ENCODE assay signal across 32 cellular contexts in genomic region chrX:85517994-85518718, GRCh38.
"Had no signal": no experiment of that assay in that cellular context is flagged by ENCODE, and none has a peak within 500 bp of the region (broad histone marks: within the 10 kb centered on the region; RNA-seq: fewer than 3 reads in every experiment).

No MANE protein-coding gene starts in this region.

- H3K36me3 ChIP-seq: gastrocnemius medialis, heart right ventricle, WERI-Rb-1 had no signal

- H3K27me3 ChIP-seq: body of pancreas, gastrocnemius medialis had no signal

- H3K4me3 Mint-ChIP-seq: activated B cell treated with CpG ODN at 0.5 μM for 24 hours; activated CD8-positive, alpha-beta T cell treated with anti-CD3 and anti-CD28 coated beads for 36 hours; activated naive CD8-positive, alpha-beta T cell; activated T-cell treated with anti-CD3 and anti-CD28 coated beads, Interleukin-2, amount 50 U/mL, for 4 hours; activated T-helper 17 cell treated with anti-CD3 and anti-CD28 coated beads, Interleukin-2, amount 50 U/mL, for 72 hours; dendritic cell treated with granulocyte-macrophage colony-stimulating factor and Interleukin-4, amounts not matched to agents 40 ng/mL and 50 ng/mL, for 4 days; endodermal cell; T-helper 17 cell; T-helper 2 cell treated with Interferon-gamma antibody and Interleukin-4, amounts not matched to agents 5 μg/mL and 100 μg/mL, for 36 hours had no signal

- H3K4me1 ChIP-seq: body of pancreas, gastrocnemius medialis, heart right ventricle had no signal

- H3K9me3 Mint-ChIP-seq: activated B cell treated with CpG ODN at 0.5 μM for 24 hours; activated CD8-positive, alpha-beta T cell treated with anti-CD3 and anti-CD28 coated beads for 36 hours; activated T-cell treated with anti-CD3 and anti-CD28 coated beads, Interleukin-2, amount 50 U/mL, for 4 hours; activated T-helper 17 cell treated with anti-CD3 and anti-CD28 coated beads, Interleukin-2, amount 50 U/mL, for 72 hours; dendritic cell treated with granulocyte-macrophage colony-stimulating factor and Interleukin-4, amounts not matched to agents 40 ng/mL and 50 ng/mL, for 4 days; T-helper 2 cell treated with Interferon-gamma antibody and Interleukin-4, amounts not matched to agents 5 μg/mL and 100 μg/mL, for 36 hours had no signal

- H3K4me3 ChIP-seq: body of pancreas, coronary artery, dorsolateral prefrontal cortex, gastrocnemius medialis, heart right ventricle had no signal

- ATAC-seq: activated CD4-positive, CD25-positive, alpha-beta regulatory T cell treated with anti-CD3 and anti-CD28 coated beads, Interleukin-2, amount 50 U/mL, for 24 hours; activated CD8-positive, alpha-beta T cell treated with anti-CD3 and anti-CD28 coated beads for 36 hours; activated T-cell treated with anti-CD3 and anti-CD28 coated beads, Interleukin-2, amount 50 U/mL, for 4 hours; activated T-helper 17 cell treated with anti-CD3 and anti-CD28 coated beads, Interleukin-2, amount 50 U/mL, for 72 hours; body of pancreas; gastrocnemius medialis; heart right ventricle; T-helper 17 cell had no signal

- DNase-seq: activated B cell treated with CpG ODN at 0.5 μM for 24 hours; activated CD4-positive, alpha-beta T cell treated with anti-CD3 and anti-CD28 coated beads for 48 hours; activated CD4-positive, alpha-beta T cell treated with anti-CD3 and anti-CD28 coated beads, Interleukin-2, amount 50 U/mL, for 1 hour; activated CD4-positive, alpha-beta T cell treated with anti-CD3 and anti-CD28 coated beads, Interleukin-2, amount 50 U/mL, for 48 hours; activated CD8-positive, alpha-beta memory T cell treated with anti-CD3 and anti-CD28 coated beads for 24 hours; activated CD8-positive, alpha-beta T cell treated with anti-CD3 and anti-CD28 coated beads for 36 hours; activated effector memory CD4-positive, alpha-beta T cell treated with Interleukin-2 at 50 U/mL for 16 hours; activated gamma-delta T cell treated with Interleukin-2 at 50 U/mL for 16 hours; activated naive CD4-positive, alpha-beta T cell treated with anti-CD3 and anti-CD28 coated beads, Interleukin-2, amount 50 U/mL, for 16 hours; activated naive CD4-positive, alpha-beta T cell treated with Interleukin-2 at 50 U/mL for 16 hours; activated T-cell treated with anti-CD3 and anti-CD28 coated beads, Interleukin-2, amount 50 U/mL, for 4 hours; amniotic stem cell; anterior cingulate cortex; body of pancreas; caudate nucleus; dorsolateral prefrontal cortex; effector memory CD4-positive, alpha-beta T cell; endodermal cell; foreskin fibroblast; gastrocnemius medialis; heart right ventricle; T-helper 1 cell; T-helper 17 cell; T1000; WERI-Rb-1 had no signal

- H3K27ac Mint-ChIP-seq: activated B cell treated with CpG ODN at 0.5 μM for 24 hours; activated CD8-positive, alpha-beta T cell treated with anti-CD3 and anti-CD28 coated beads for 36 hours; activated naive CD8-positive, alpha-beta T cell; activated T-helper 17 cell treated with anti-CD3 and anti-CD28 coated beads, Interleukin-2, amount 50 U/mL, for 72 hours; dendritic cell treated with granulocyte-macrophage colony-stimulating factor and Interleukin-4, amounts not matched to agents 40 ng/mL and 50 ng/mL, for 4 days; endodermal cell; T-helper 17 cell; T-helper 2 cell treated with Interferon-gamma antibody and Interleukin-4, amounts not matched to agents 5 μg/mL and 100 μg/mL, for 36 hours had no signal

- H3K36me3 Mint-ChIP-seq: activated naive CD8-positive, alpha-beta T cell had no signal

- H3K4me1 Mint-ChIP-seq: activated B cell treated with CpG ODN at 0.5 μM for 24 hours; activated T-helper 17 cell treated with anti-CD3 and anti-CD28 coated beads, Interleukin-2, amount 50 U/mL, for 72 hours; endodermal cell; T-helper 17 cell had no signal

- H3K27me3 Mint-ChIP-seq: activated CD8-positive, alpha-beta T cell treated with anti-CD3 and anti-CD28 coated beads for 36 hours; activated naive CD8-positive, alpha-beta T cell; activated T-helper 17 cell treated with anti-CD3 and anti-CD28 coated beads, Interleukin-2, amount 50 U/mL, for 72 hours; dendritic cell treated with granulocyte-macrophage colony-stimulating factor and Interleukin-4, amounts not matched to agents 40 ng/mL and 50 ng/mL, for 4 days; T-helper 17 cell had no signal

- H3K9me3 ChIP-seq: body of pancreas, gastrocnemius medialis, heart right ventricle had no signal

- H3K27ac ChIP-seq: body of pancreas, coronary artery, dorsolateral prefrontal cortex, epithelial cell of prostate, gastrocnemius medialis, heart right ventricle, WERI-Rb-1 had no signal
